Comparison of ENCODE assay signal across 1 cellular context in genomic region chr2:205989291-205990071, GRCh38.
A peak's percentile ranks its signal among the peaks of the same experiment; 100 is the strongest.
TF ChIP-seq lines count a peak whose summit lies in the region.

No MANE protein-coding gene starts in this region.

TF ChIP-seq in HepG2, 621 proteins besides CTCF, POLR2A, EP300 and RAD21 (continued from another document and continues in another):
- TF ChIP-seq RERE (CRISPR knock-in tag; IDR thresholded peaks at IDR 0.05; ENCODE audit: low read depth) = no peak
- peak; percentile 78 for TF ChIP-seq FOSL2 (CRISPR knock-in tag; IDR thresholded peaks at IDR 0.05)
- peak; percentile 21; the same call in 1 of the 2 replicates for TF ChIP-seq UBTF (CRISPR knock-in tag; IDR thresholded peaks at IDR 0.05)
- TF ChIP-seq TBX2 (CRISPR knock-in tag; IDR thresholded peaks at IDR 0.05; ENCODE audit: borderline replicate concordance) = peak; percentile 84
- no peak for TF ChIP-seq ZNF432 (CRISPR knock-in tag; IDR thresholded peaks at IDR 0.05; ENCODE audit: borderline replicate concordance)
- no peak for TF ChIP-seq SOX6 (IDR thresholded peaks at IDR 0.05)
- peak; percentile 37 for TF ChIP-seq SOX6 (CRISPR knock-in tag; IDR thresholded peaks at IDR 0.05)
- no peak for TF ChIP-seq ZBTB3 (CRISPR knock-in tag; IDR thresholded peaks at IDR 0.05; ENCODE audit: borderline replicate concordance, low read depth)
- TF ChIP-seq EED (CRISPR knock-in tag; IDR thresholded peaks at IDR 0.05) = 0 out of 2 replicates have a peak, but pooled peaks have one; percentile 39
- no peak for TF ChIP-seq LCORL (IDR thresholded peaks at IDR 0.05)
- TF ChIP-seq LCORL (CRISPR knock-in tag; IDR thresholded peaks at IDR 0.05) = peak; percentile 64; the same call in 1 of the 2 replicates
- TF ChIP-seq ZSCAN22 (CRISPR knock-in tag; IDR thresholded peaks at IDR 0.05) = no peak
- no peak for TF ChIP-seq ATF7-NPFF (CRISPR knock-in tag; IDR thresholded peaks at IDR 0.05; ENCODE audit: low read depth)
- no peak for TF ChIP-seq REXO4 (CRISPR knock-in tag; IDR thresholded peaks at IDR 0.05; ENCODE audit: borderline replicate concordance)
- no peak for TF ChIP-seq HNRNPUL1 (IDR thresholded peaks at IDR 0.05; ENCODE audit: low read depth, low read length)
- peak; percentile 58; the same call in 1 of the 2 replicates for TF ChIP-seq ELF4 (CRISPR knock-in tag; IDR thresholded peaks at IDR 0.05; ENCODE audit: borderline replicate concordance)
- TF ChIP-seq BRD4 (CRISPR knock-in tag; IDR thresholded peaks at IDR 0.05) = no peak
- TF ChIP-seq ZNF704 (CRISPR knock-in tag; IDR thresholded peaks at IDR 0.05; ENCODE audit: borderline replicate concordance) = no peak
- no peak for TF ChIP-seq PHB2 (IDR thresholded peaks at IDR 0.05; ENCODE audit: partially characterized antibody)
- TF ChIP-seq MLXIP (CRISPR knock-in tag; IDR thresholded peaks at IDR 0.05; ENCODE audit: borderline replicate concordance) = no peak
- peak; percentile 77; the same call in 1 of the 2 replicates for TF ChIP-seq ZNF138 (CRISPR knock-in tag; IDR thresholded peaks at IDR 0.05; ENCODE audit: low read depth)
- TF ChIP-seq SRSF1 (optimal IDR thresholded peaks at IDR 0.05; ENCODE audit: low read depth, low read length) = no peak
- peak; percentile 61; the same call in 1 of the 2 replicates for TF ChIP-seq FOXO1 (CRISPR knock-in tag; IDR thresholded peaks at IDR 0.05)
- TF ChIP-seq TFAP4 (IDR thresholded peaks at IDR 0.05; ENCODE audit: borderline replicate concordance, low read depth) = 0 out of 2 replicates have a peak, but pooled peaks have one; percentile 35
- TF ChIP-seq ZNF235 (CRISPR knock-in tag; IDR thresholded peaks at IDR 0.05; ENCODE audit: borderline replicate concordance) = no peak
- TF ChIP-seq ZBTB2 (CRISPR knock-in tag; IDR thresholded peaks at IDR 0.05; ENCODE audit: low read depth) = no peak
- peak; percentile 35; the same call in 1 of the 2 replicates for TF ChIP-seq ZNF12 (CRISPR knock-in tag; IDR thresholded peaks at IDR 0.05)
- TF ChIP-seq SRY (CRISPR knock-in tag; IDR thresholded peaks at IDR 0.05) = no peak
- no peak for TF ChIP-seq CREM (IDR thresholded peaks at IDR 0.05)
- no peak for TF ChIP-seq CREM (CRISPR knock-in tag; IDR thresholded peaks at IDR 0.05)
- TF ChIP-seq AGO1 (IDR thresholded peaks at IDR 0.05; ENCODE audit: low read depth, low read length, poor library complexity, severe bottlenecking) = no peak
- peak in 1 of 2 experiments; percentile 55; a peak in 2 of 4 replicates for TF ChIP-seq ATF4 (CRISPR knock-in tag; IDR thresholded peaks at IDR 0.05)
- TF ChIP-seq CBX2 (IDR thresholded peaks at IDR 0.05; ENCODE audit: low read depth, low read length) = no peak
- TF ChIP-seq CBX2 (CRISPR knock-in tag; IDR thresholded peaks at IDR 0.05; ENCODE audit: low read depth) = no peak
- TF ChIP-seq FOXA3 (CRISPR knock-in tag; IDR thresholded peaks at IDR 0.05) = peak; percentile 91
